In the genomic region with DNA sequence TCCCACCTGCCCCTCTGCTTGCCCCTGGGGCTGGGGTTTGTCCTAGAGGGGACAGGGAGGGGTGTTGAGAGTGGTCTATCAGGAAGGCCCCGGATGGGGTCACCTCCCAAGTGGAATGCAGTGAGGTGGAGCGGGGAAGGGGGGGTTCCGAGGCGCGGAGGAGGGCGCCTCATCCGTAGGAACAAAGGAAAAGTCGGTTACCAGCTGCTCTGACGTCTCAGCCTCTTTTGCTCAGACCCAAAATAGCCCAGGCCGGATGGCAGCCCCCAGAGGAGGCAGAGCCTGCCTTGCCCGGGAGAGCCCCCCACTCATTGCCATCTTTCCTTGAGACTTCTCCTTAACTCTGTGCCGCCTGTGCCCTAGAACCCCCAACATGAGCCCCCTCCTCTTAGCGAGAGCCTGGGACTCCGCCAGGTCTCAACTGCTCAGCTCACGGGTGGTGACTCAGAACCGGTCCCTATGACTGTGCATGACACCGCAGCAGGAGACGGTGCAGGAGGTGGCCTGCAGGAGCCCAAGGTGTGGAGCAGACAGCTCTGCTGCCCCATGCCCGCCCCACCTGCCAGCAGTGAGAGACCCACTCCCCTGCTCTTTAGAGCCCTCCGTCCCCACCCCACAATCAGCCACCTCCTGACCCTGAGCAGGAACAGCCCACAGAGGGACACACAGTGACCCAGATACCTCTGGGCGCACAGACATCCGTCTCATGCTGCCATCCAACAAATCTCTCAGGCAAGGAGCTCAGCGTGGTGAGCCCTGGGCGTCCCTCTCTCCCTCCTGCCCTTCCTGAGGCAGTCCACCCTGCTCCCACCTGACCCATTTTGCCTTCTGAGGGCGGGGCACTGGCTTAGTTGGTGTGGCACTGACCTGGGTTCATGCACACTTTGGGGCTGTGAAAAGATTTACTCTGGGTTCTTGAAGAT, we compare ENCODE assay signal across 10 cellular contexts. TPM values are rescaled to one million over a fixed set of nuclear protein-coding genes. Genes with fewer than 3 reads are reported as not detected.
DNase-seq lines count a peak whose midpoint lies in the region; ATAC-seq and TF ChIP-seq lines count a peak whose summit lies in the region.
"Had no signal": no experiment of that assay in that cellular context is flagged by ENCODE, and none has a peak within 500 bp of the region (broad histone marks: within the 10 kb centered on the region; RNA-seq: fewer than 3 reads in every experiment).

No MANE protein-coding gene starts in this region.

- no peak overlapping the region for H3K4me2 ChIP-seq in SU-DHL-6 (ENCODE audit: low read depth, low read length, poor library complexity, severe bottlenecking)

- H3K9me3 ChIP-seq in right cardiac atrium (ENCODE audit: control insufficient read depth, low read length) = no peaks in the 10 kb centered on the region
- H3K9me3 ChIP-seq in SU-DHL-6 (ENCODE audit: insufficient read depth, low read length) = no peaks in the 10 kb centered on the region
- no peaks in the 10 kb centered on the region for H3K9me3 ChIP-seq in uterus

- TF ChIP-seq POLR2A in uterus (IDR thresholded peaks at IDR 0.05) = no peak

- H3K4me1 ChIP-seq in right cardiac atrium (ENCODE audit: control insufficient read depth, insufficient read depth, low read length) = no peaks in the 10 kb centered on the region
- H3K4me1 ChIP-seq in uterus = peaks cover 6 to 14% of the 10 kb centered on the region in 2 donors

- intact Hi-C loops in right cardiac atrium (cut with DNase I) = no loop called here
- intact Hi-C loops in cardiac septum (cut with DNase I) = no loop called here
- intact Hi-C loops in uterus (cut with DNase I; ENCODE audit: low total_unique reads) = no loop called here

- H3K27me3 ChIP-seq in right cardiac atrium (ENCODE audit: control insufficient read depth, insufficient read depth) (no peaks in the 10 kb centered on the region), SU-DHL-6 (ENCODE audit: low read length) (no peaks in the 10 kb centered on the region), uterus (no peaks in the 10 kb centered on the region)

- H3K9ac ChIP-seq in SU-DHL-6 (ENCODE audit: low read length) = peak overlapping the region; percentile 13; the same call in 1 of the 2 replicates

- ATAC-seq in right cardiac atrium (no peak), esophagus mucosa (peak; percentile 74)

- no peak overlapping the region for H2AFZ ChIP-seq in SU-DHL-6 (ENCODE audit: low read depth, low read length, severe bottlenecking)

- H4K20me1 ChIP-seq in SU-DHL-6 (ENCODE audit: low read depth, low read length) = no peaks in the 10 kb centered on the region

- DNase-seq in right cardiac atrium (peak in 2 of 3 donors; percentile 22 to 44), cardiac septum (ENCODE audit: low spot score) (no peak), uterus (no peak), NCI-H2029 treated with DMSO at 0.1 percent for 48 hours (lab: John Stamatoyannopoulos, UW) (no peak), NCI-H774 (lab: John Stamatoyannopoulos, UW) (no peak), NCI-H1105 (lab: John Stamatoyannopoulos, UW) (no peak)
- DNase-seq: foreskin fibroblast, natural killer cell had no signal

- H3K79me2 ChIP-seq in SU-DHL-6 (ENCODE audit: insufficient read depth, low read length) = no peaks in the 10 kb centered on the region

- H3F3A ChIP-seq in SU-DHL-6 (ENCODE audit: insufficient read depth) = no peaks in the 10 kb centered on the region

- TF ChIP-seq CTCF in SU-DHL-6 (IDR thresholded peaks at IDR 0.05; ENCODE audit: insufficient read depth, low read length, poor library complexity, severe bottlenecking) (no peak), uterus (IDR thresholded peaks at IDR 0.05) (no peak)

- H3K36me3 ChIP-seq in SU-DHL-6 (ENCODE audit: low read length) = no peaks in the 10 kb centered on the region
- no peaks in the 10 kb centered on the region for H3K36me3 ChIP-seq in uterus

- WGBS in right cardiac atrium = 75% methylated on average over 25 of the region's 25 CpGs

- H3K4me3 ChIP-seq in right cardiac atrium (ENCODE audit: low read length) = no peak overlapping the region
- H3K4me3 ChIP-seq in SU-DHL-6 (ENCODE audit: insufficient read depth, low read length, poor library complexity, severe bottlenecking) = no peak overlapping the region
- H3K4me3 ChIP-seq in uterus = no peak overlapping the region

- H3K9me2 ChIP-seq in SU-DHL-6 (replicated peaks; ENCODE audit: insufficient read depth, low read length) = no peaks in the 10 kb centered on the region

- H3K27ac ChIP-seq in right cardiac atrium (ENCODE audit: low read length) (no peak overlapping the region), SU-DHL-6 (ENCODE audit: low read depth, low read length) (no peak overlapping the region), uterus (peak overlapping the region; percentile 72 to 76)

RNA-seq across cellular contexts. Expression of a gene that starts 13.1 kb away (rescaled TPM):
- total RNA-seq in right cardiac atrium = 1 to 10 TPM; 1.7 to 3.1 (median 2.3) TPM
- polyA plus RNA-seq in right cardiac atrium = 1.8 TPM
- 3.3 TPM for total RNA-seq in cardiac septum
- total RNA-seq in esophagus mucosa = 1.2 TPM
- 10 to 100 TPM in 2 of 4 donors, 1 to 10 TPM in 2; 2.3 to 19.1 (median 11.0) TPM for total RNA-seq in uterus

RNA-seq across cellular contexts. Expression of a gene that starts 23.0 kb away (rescaled TPM):
- 10 to 100 TPM; 53.0 to 72.0 (median 58.9) TPM for total RNA-seq in right cardiac atrium
- polyA plus RNA-seq in right cardiac atrium = 97.5 TPM
- total RNA-seq in cardiac septum = 59.1 TPM
- 39.2 TPM for total RNA-seq in esophagus mucosa
- total RNA-seq in uterus = 10 to 100 TPM; 12.4 to 54.6 (median 31.5) TPM

RNA-seq across cellular contexts. Expression of a gene that starts 23.1 kb away (rescaled TPM):
- total RNA-seq in right cardiac atrium (10 to 100 TPM; 14.5 to 21.1 (median 17.6) TPM), cardiac septum (16.4 TPM), esophagus mucosa (7.3 TPM), uterus (10 to 100 TPM in 1 of 4 donors, 1 to 10 TPM in 2, under 1 TPM in 1; 0.29 to 14.1 (median 3.3) TPM)
- polyA plus RNA-seq in right cardiac atrium = 20.1 TPM

RNA-seq across cellular contexts. Expression of a gene that starts 32.2 kb away (rescaled TPM):
- total RNA-seq in right cardiac atrium = 10 to 100 TPM; 21.1 to 28.7 (median 23.9) TPM
- 31.2 TPM for polyA plus RNA-seq in right cardiac atrium
- total RNA-seq in cardiac septum = 31.6 TPM
- total RNA-seq in esophagus mucosa = 11.7 TPM
- total RNA-seq in uterus = 10 to 100 TPM in 2 of 4 donors, 1 to 10 TPM in 2; 4.4 to 14.1 (median 7.7) TPM

RNA-seq across cellular contexts. Expression of a gene that starts 38.8 kb away (rescaled TPM):
- 1 to 10 TPM; 1.6 to 2.5 (median 2.1) TPM for total RNA-seq in right cardiac atrium
- 2.2 TPM for polyA plus RNA-seq in right cardiac atrium
- 2.4 TPM for total RNA-seq in cardiac septum
- total RNA-seq in esophagus mucosa = 0.32 TPM
- total RNA-seq in uterus = 1 to 10 TPM in 3 of 4 donors, not detected in 1; 6.7 to 9.3 (median 8.8) TPM

Comparison
In these comparisons a context has a peak if more than half of its experiments do, and no peak if none do; other contexts are left out.
1. DNase-seq: peak in right cardiac atrium (2 of 3); none in cardiac septum (single experiment), uterus (0 of 2), NCI-H2029 treated with DMSO at 0.1 percent for 48 hours (single experiment), NCI-H774 (single experiment) and NCI-H1105 (single experiment).
2. H3K27ac ChIP-seq: peak in uterus (2 of 2); none in right cardiac atrium (single experiment) and SU-DHL-6 (single experiment).